ENCODE assay signal across 1 cellular context in genomic region chr1:24536391-24536840, GRCh38.
TF ChIP-seq lines count a peak whose summit lies in the region.

No MANE protein-coding gene starts in this region.

TF ChIP-seq in GM12878, 131 proteins besides CTCF, POLR2A, EP300 and RAD21 (continued from another document and continues in another):
- TF ChIP-seq USF2 (IDR thresholded peaks at IDR 0.05; ENCODE audit: borderline replicate concordance, low read depth, low read length) (no peak), MEF2A (IDR thresholded peaks at IDR 0.05; ENCODE audit: insufficient read depth, low read depth, low read length) (no peak), POU2F2 (IDR thresholded peaks at IDR 0.05; ENCODE audit: borderline replicate concordance, low read depth, low read length) (0 out of 3 replicates have a peak, but pooled peaks have one; percentile 21), SMC3 (IDR thresholded peaks at IDR 0.05; ENCODE audit: borderline replicate concordance, low read length) (no peak), NFYA (IDR thresholded peaks at IDR 0.05; ENCODE audit: borderline replicate concordance, low read depth, low read length) (no peak), POLR2AphosphoS2 (IDR thresholded peaks at IDR 0.05; ENCODE audit: low read depth, low read length) (no peak), ZSCAN29 (IDR thresholded peaks at IDR 0.05) (no peak), ZNF274 (IDR thresholded peaks at IDR 0.05; ENCODE audit: insufficient read depth, insufficient read length) (no peak), ZNF687 (IDR thresholded peaks at IDR 0.05) (no peak), IRF4 (IDR thresholded peaks at IDR 0.05; ENCODE audit: low read depth, low read length) (no peak), HSF1 (IDR thresholded peaks at IDR 0.05; ENCODE audit: low read depth, low read length) (no peak), USF1 (IDR thresholded peaks at IDR 0.05; ENCODE audit: borderline replicate concordance, extremely low read length, insufficient read depth, low read depth, low read length) (no peak), SRF (IDR thresholded peaks at IDR 0.05; ENCODE audit: low read depth in 2 of 2, low read length in 2 of 2) (0 out of 4 replicates have a peak, but pooled peaks of 1 of the 2 experiments have one; percentile 9), MYC (IDR thresholded peaks at IDR 0.05; ENCODE audit: insufficient read depth, insufficient read length, insufficient replicate concordance, low read length, severe bottlenecking) (no peak), MEF2B (IDR thresholded peaks at IDR 0.05; ENCODE audit: partially characterized antibody, poor library complexity, severe bottlenecking) (peak; percentile 62), ATF2 (IDR thresholded peaks at IDR 0.05; ENCODE audit: low read length) (peak; percentile 59; the same call in 1 of the 2 replicates), E4F1 (IDR thresholded peaks at IDR 0.05; ENCODE audit: borderline replicate concordance, partially characterized antibody) (no peak), BCLAF1 (IDR thresholded peaks at IDR 0.05) (no peak), RFX5 (IDR thresholded peaks at IDR 0.05; ENCODE audit: low read depth, low read length) (0 out of 2 replicates have a peak, but pooled peaks have one; percentile 17), RCOR1 (conservative IDR thresholded peaks at IDR 0.05; ENCODE audit: low read depth, low read length) (0 out of 2 replicates have a peak, but pooled peaks have one; percentile 71), E2F4 (IDR thresholded peaks at IDR 0.05; ENCODE audit: low read depth, low read length) (no peak), PAX5 (IDR thresholded peaks at IDR 0.05; ENCODE audit: borderline replicate concordance, low read depth, low read length) (peak; percentile 100), SIX5 (IDR thresholded peaks at IDR 0.05; ENCODE audit: low read depth, low read length, severe bottlenecking) (no peak), FOS (IDR thresholded peaks at IDR 0.05; ENCODE audit: borderline replicate concordance, extremely low read depth, insufficient read length) (no peak), KDM1A (IDR thresholded peaks at IDR 0.05; ENCODE audit: borderline replicate concordance) (no peak), HDAC6 (IDR thresholded peaks at IDR 0.05; ENCODE audit: unreplicated experiment) (no peak), CREM (IDR thresholded peaks at IDR 0.05; ENCODE audit: low read depth) (peak; percentile 50; the same call in 1 of the 2 replicates), NRF1 (conservative IDR thresholded peaks at IDR 0.05; ENCODE audit: low read depth, low read length) (no peak), ESRRA (IDR thresholded peaks at IDR 0.05; ENCODE audit: low read length) (no peak), ZNF592 (IDR thresholded peaks at IDR 0.05) (no peak), PKNOX1 (IDR thresholded peaks at IDR 0.05) (peak; percentile 49; the same call in 1 of the 2 replicates), CHD4 (IDR thresholded peaks at IDR 0.05) (no peak), CBX5 (IDR thresholded peaks at IDR 0.05; ENCODE audit: low read depth) (no peak), NFIC (IDR thresholded peaks at IDR 0.05; ENCODE audit: low read depth, low read length) (peak; percentile 33; the same call in 1 of the 2 replicates), WRNIP1 (IDR thresholded peaks at IDR 0.05; ENCODE audit: borderline replicate concordance, low read depth, low read length) (no peak), SMAD5 (IDR thresholded peaks at IDR 0.05; ENCODE audit: low read depth) (no peak), RBBP5 (conservative IDR thresholded peaks at IDR 0.05) (no peak)
